ENCODE assay signal across 25 cellular contexts in genomic region chr20:59581983-59582679, GRCh38. TPM values are rescaled to one million over a fixed set of nuclear protein-coding genes. Genes with fewer than 3 reads are reported as not detected.
"Had no signal": no experiment of that assay in that cellular context is flagged by ENCODE, and none has a peak within 500 bp of the region (broad histone marks: within the 10 kb centered on the region; RNA-seq: fewer than 3 reads in every experiment).

No MANE protein-coding gene starts in this region.

- H3K9me3 Mint-ChIP-seq: endodermal cell; stimulated activated effector memory CD8-positive, alpha-beta T cell treated with anti-CD3 and anti-CD28 coated beads, Interleukin-12 subunit alpha, Interleukin-12 subunit beta, amount 100 ng/mL, for 72 hours had no signal

- H3K4me2 ChIP-seq: smooth muscle cell had no signal

- H3K4me1 ChIP-seq: colonic mucosa, foreskin keratinocyte had no signal

- H3K27ac Mint-ChIP-seq: endodermal cell; nephron progenitor cell; stimulated activated effector memory CD8-positive, alpha-beta T cell treated with anti-CD3 and anti-CD28 coated beads, Interleukin-12 subunit alpha, Interleukin-12 subunit beta, amount 100 ng/mL, for 72 hours had no signal

- H3K4me3 ChIP-seq: colonic mucosa, right atrium auricular region, smooth muscle cell, suprapubic skin, tibial artery had no signal

- H3K4me1 Mint-ChIP-seq: stimulated activated effector memory CD8-positive, alpha-beta T cell treated with anti-CD3 and anti-CD28 coated beads, Interleukin-12 subunit alpha, Interleukin-12 subunit beta, amount 100 ng/mL, for 72 hours had no signal

- ATAC-seq: foreskin keratinocyte; left colon; left ventricle myocardium superior; stimulated activated effector memory CD8-positive, alpha-beta T cell treated with anti-CD3 and anti-CD28 coated beads, Interleukin-12 subunit alpha, Interleukin-12 subunit beta, amount 100 ng/mL, for 72 hours; stimulated activated naive CD8-positive, alpha-beta T cell treated with anti-CD3 and anti-CD28 coated beads, Interleukin-15, Interleukin-2, amounts not matched to agents 100 U/mL and 50 U/mL, for 24 hours had no signal

- H3K4me3 Mint-ChIP-seq: endodermal cell; naive B cell; nephron progenitor cell; stimulated activated effector memory CD8-positive, alpha-beta T cell treated with anti-CD3 and anti-CD28 coated beads, Interleukin-12 subunit alpha, Interleukin-12 subunit beta, amount 100 ng/mL, for 72 hours had no signal

- DNase-seq: cerebellar nuclear complex; colonic mucosa; dermis blood vessel endothelial cell; effector CD4-positive, alpha-beta T cell; endodermal cell; erythroblast; foreskin keratinocyte; hippocampal formation; left colon; left ventricle myocardium superior; mesendoderm; naive B cell; nephron progenitor cell; stimulated activated CD4-positive, alpha-beta T cell treated with anti-CD3 and anti-CD28 coated beads, Interleukin-4, amount 100 ng/mL, for 1 hour; stimulated activated CD8-positive, alpha-beta memory T cell treated with anti-CD3 and anti-CD28 coated beads, Interleukin-4, amount 100 ng/mL, for 48 hours; stimulated activated naive CD8-positive, alpha-beta T cell treated with anti-CD3 and anti-CD28 coated beads, Interleukin-15, Interleukin-2, amounts not matched to agents 100 U/mL and 50 U/mL, for 24 hours; tibial artery had no signal

- H3K27ac ChIP-seq: colonic mucosa, foreskin keratinocyte, neutrophil, right atrium auricular region, suprapubic skin, tibial artery had no signal

- H3K9me3 ChIP-seq: colonic mucosa, neutrophil, right atrium auricular region, suprapubic skin had no signal

- H3K36me3 Mint-ChIP-seq: naive B cell; stimulated activated effector memory CD8-positive, alpha-beta T cell treated with anti-CD3 and anti-CD28 coated beads, Interleukin-12 subunit alpha, Interleukin-12 subunit beta, amount 100 ng/mL, for 72 hours had no signal

- H3K36me3 ChIP-seq: colonic mucosa, neutrophil, right atrium auricular region, suprapubic skin, tibial artery had no signal

- H3K27me3 ChIP-seq: right atrium auricular region had no signal

RNA-seq across cellular contexts. Expression of gene PHACTR3, which starts 22.2 kb away (rescaled TPM):
- total RNA-seq: endothelial cell of umbilical vein, kidney epithelial cell, osteocyte had no signal
